Comparison of ENCODE assay signal across 13 cellular contexts in genomic region chr20:5688431-5688972, GRCh38.
DNase-seq lines count a peak whose midpoint lies in the region; ATAC-seq and TF ChIP-seq lines count a peak whose summit lies in the region.
"Had no signal": no experiment of that assay in that cellular context is flagged by ENCODE, and none has a peak within 500 bp of the region (broad histone marks: within the 10 kb centered on the region; RNA-seq: fewer than 3 reads in every experiment).

No MANE protein-coding gene starts in this region.

- POLR2A ChIA-PET in HEK293T (lab: Yijun Ruan, JAX): no interaction called here

- intact Hi-C loops in right cardiac atrium (cut with DNase I): no loop called here

- 51% methylated on average over 12 of the region's 12 CpGs for WGBS in right cardiac atrium

- H3K9me3 ChIP-seq in WERI-Rb-1 (ENCODE audit: severe bottlenecking) (no peaks in the 10 kb centered on the region), right cardiac atrium (ENCODE audit: control insufficient read depth, low read length) (no peaks in the 10 kb centered on the region)
- H3K9me3 ChIP-seq: esophagus muscularis mucosa, SK-N-SH had no signal

- TF ChIP-seq CTCF in HL-60 (IDR thresholded peaks at IDR 0.05; ENCODE audit: insufficient read depth, low read length): no peak
- no peak for TF ChIP-seq CTCF in WERI-Rb-1 (IDR thresholded peaks at IDR 0.05; ENCODE audit: low read depth, low read length)

- peaks cover 4% of the 10 kb centered on the region for H3K4me1 ChIP-seq in right cardiac atrium (ENCODE audit: control insufficient read depth, insufficient read depth, low read length)

- DNase-seq in HL-60 (ENCODE audit: low read depth in 1 of 2, low spot score in 1 of 2): peak; percentile 29 to 82
- peak; percentile 11 for DNase-seq in WERI-Rb-1
- peak; percentile 22 to 60 (median 47) for DNase-seq in right cardiac atrium
- DNase-seq in renal cortical epithelial cell (ENCODE audit: low read depth): peak; percentile 57
- no peak for DNase-seq in activated CD4-positive, alpha-beta T cell treated with anti-CD3 and anti-CD28 coated beads, Interleukin-2, amount 50 U/mL, for 48 hours
- DNase-seq in HEK293T (ENCODE audit: extremely low spot score): no peak
- DNase-seq: activated naive CD8-positive, alpha-beta T cell treated with anti-CD3 and anti-CD28 coated beads, Interleukin-2, amount 10 ng/mL, durations not matched to agents 7 days and 5 days; NCI-H1105; SK-N-SH; stimulated activated naive CD8-positive, alpha-beta T cell treated with anti-CD3 and anti-CD28 coated beads, Interleukin-15, amount 100 ng/mL, for 72 hours had no signal

- H3K4me3 ChIP-seq in HL-60 (replicated peaks; ENCODE audit: insufficient read depth, low read length): no peak overlapping the region
- H3K4me3 ChIP-seq in WERI-Rb-1 (ENCODE audit: low read depth, low read length): no peak overlapping the region
- no peak overlapping the region for H3K4me3 ChIP-seq in right cardiac atrium (ENCODE audit: low read length)
- H3K4me3 ChIP-seq: esophagus muscularis mucosa had no signal

- CTCF ChIA-PET in HEK293T (lab: Yijun Ruan, JAX): no interaction called here

- H3K27me3 ChIP-seq in HL-60 (ENCODE audit: insufficient read depth, poor library complexity, severe bottlenecking) (no peaks in the 10 kb centered on the region), WERI-Rb-1 (ENCODE audit: insufficient read depth, low read depth, severe bottlenecking) (no peaks in the 10 kb centered on the region), right cardiac atrium (ENCODE audit: control insufficient read depth, insufficient read depth) (no peaks in the 10 kb centered on the region)
- H3K27me3 ChIP-seq: esophagus muscularis mucosa had no signal

- peak; percentile 41 to 60 for ATAC-seq in right cardiac atrium
- no peak for ATAC-seq in HG03378 (IDR thresholded peaks at IDR 0.05; ENCODE audit: unreplicated experiment)
- ATAC-seq in GM18870 (IDR thresholded peaks at IDR 0.05; ENCODE audit: unreplicated experiment): no peak
- ATAC-seq: stimulated activated naive CD8-positive, alpha-beta T cell treated with anti-CD3 and anti-CD28 coated beads, Interleukin-15, amount 100 ng/mL, for 72 hours had no signal

- H3K27ac ChIP-seq in HL-60 (replicated peaks) (peak overlapping the region; percentile 47), WERI-Rb-1 (no peak overlapping the region), right cardiac atrium (ENCODE audit: low read length) (no peak overlapping the region)

- no peaks in the 10 kb centered on the region for H3K36me3 ChIP-seq in WERI-Rb-1
- H3K36me3 ChIP-seq: esophagus muscularis mucosa had no signal

TF ChIP-seq in HEK293T, 16 proteins besides CTCF, POLR2A, EP300 and RAD21:
- TF ChIP-seq FOXK2 (IDR thresholded peaks at IDR 0.05) (no peak), L3MBTL2 (conservative IDR thresholded peaks at IDR 0.05) (no peak)
- TF ChIP-seq, protein P1, sequence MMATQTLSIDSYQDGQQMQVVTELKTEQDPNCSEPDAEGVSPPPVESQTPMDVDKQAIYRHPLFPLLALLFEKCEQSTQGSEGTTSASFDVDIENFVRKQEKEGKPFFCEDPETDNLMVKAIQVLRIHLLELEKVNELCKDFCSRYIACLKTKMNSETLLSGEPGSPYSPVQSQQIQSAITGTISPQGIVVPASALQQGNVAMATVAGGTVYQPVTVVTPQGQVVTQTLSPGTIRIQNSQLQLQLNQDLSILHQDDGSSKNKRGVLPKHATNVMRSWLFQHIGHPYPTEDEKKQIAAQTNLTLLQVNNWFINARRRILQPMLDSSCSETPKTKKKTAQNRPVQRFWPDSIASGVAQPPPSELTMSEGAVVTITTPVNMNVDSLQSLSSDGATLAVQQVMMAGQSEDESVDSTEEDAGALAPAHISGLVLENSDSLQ (IDR thresholded peaks at IDR 0.05): no peak

Comparison
In these comparisons a context has a peak if more than half of its experiments do, and no peak if none do; other contexts are left out.
1. DNase-seq: peak in HL-60 (2 of 2), WERI-Rb-1 (single experiment), right cardiac atrium (3 of 3) and renal cortical epithelial cell (single experiment); none in activated CD4-positive, alpha-beta T cell treated with anti-CD3 and anti-CD28 coated beads, Interleukin-2, amount 50 U/mL, for 48 hours (0 of 2) and HEK293T (single experiment).
2. ATAC-seq: peak in right cardiac atrium (2 of 2); none in HG03378 (single experiment) and GM18870 (single experiment).